ENCODE assay signal across 1 cellular context in genomic region chr5:167511276-167511675, GRCh38.
TF ChIP-seq lines count a peak whose summit lies in the region.

No MANE protein-coding gene starts in this region.

TF ChIP-seq in GM23338, 12 proteins besides CTCF, POLR2A, EP300 and RAD21 (continued from another document):
- TF ChIP-seq REST (IDR thresholded peaks at IDR 0.05; ENCODE audit: unreplicated experiment) (no peak), NANOG (IDR thresholded peaks at IDR 0.05; ENCODE audit: borderline replicate concordance) (peak; percentile 80), CREB1 (CRISPR knock-in tag; IDR thresholded peaks at IDR 0.05; ENCODE audit: low read depth) (no peak)
